ENCODE assay signal across 24 cellular contexts in genomic region chr2:1504311-1504750, GRCh38.
DNase-seq lines count a peak whose midpoint lies in the region; FAIRE-seq and TF ChIP-seq lines count a peak whose summit lies in the region.
"Had no signal": no experiment of that assay in that cellular context is flagged by ENCODE, and none has a peak within 500 bp of the region (broad histone marks: within the 10 kb centered on the region; RNA-seq: fewer than 3 reads in every experiment).

No MANE protein-coding gene starts in this region.

- no peak overlapping the region for H3K23ac ChIP-seq in H1 (ENCODE audit: insufficient read length)
- H3K23ac ChIP-seq in neuronal stem cell (ENCODE audit: low read depth, low read length, poor library complexity): no peak overlapping the region

- H4K8ac ChIP-seq in H1 (ENCODE audit: extremely low read depth, insufficient read depth, low read length) (no peak overlapping the region), neuronal stem cell (ENCODE audit: low read depth, low read length) (no peak overlapping the region)

- H2BK20ac ChIP-seq in H1 (ENCODE audit: low read length): no peak overlapping the region

- H2BK15ac ChIP-seq in H1 (ENCODE audit: low read length) (no peak overlapping the region), neuronal stem cell (ENCODE audit: low read length) (no peak overlapping the region)

- TF ChIP-seq EP300 in H1 (IDR thresholded peaks at IDR 0.05; ENCODE audit: borderline replicate concordance in 1 of 2, low read depth in 2 of 2, low read length in 2 of 2): no peak

- no peak overlapping the region for H2BK120ac ChIP-seq in H1 (replicated peaks; ENCODE audit: low read depth, low read length)
- H2BK120ac ChIP-seq in neuronal stem cell (ENCODE audit: low read depth, low read length): no peak overlapping the region

- FAIRE-seq in H1 (lab: Jason Lieb, UNC): no peak
- FAIRE-seq: G401.6, H54 had no signal

- H3K56ac ChIP-seq in H1 (replicated peaks; ENCODE audit: insufficient read length, low read depth, low read length): no peak overlapping the region

- H3K18ac ChIP-seq in H1 (ENCODE audit: extremely low read depth, low read length): no peak overlapping the region
- no peak overlapping the region for H3K18ac ChIP-seq in neuronal stem cell (ENCODE audit: low read length)

- H2BK12ac ChIP-seq in H1 (ENCODE audit: low read depth, low read length): no peak overlapping the region
- no peak overlapping the region for H2BK12ac ChIP-seq in neuronal stem cell (ENCODE audit: low read length)

- no peaks in the 10 kb centered on the region for H3K27me3 ChIP-seq in H1 (replicated peaks in 1 of 4; ENCODE audit: control insufficient read depth in 3 of 4, extremely low read depth in 1 of 4, insufficient read depth in 3 of 4, low read length in 3 of 4)
- H3K27me3 ChIP-seq in neuronal stem cell (ENCODE audit: control insufficient read depth in 3 of 3, insufficient read depth in 3 of 3, low read depth in 1 of 3, low read length in 3 of 3): no peaks in the 10 kb centered on the region
- no peaks in the 10 kb centered on the region for H3K27me3 ChIP-seq in thyroid gland
- H3K27me3 ChIP-seq: Peyer's patch had no signal

- no peak overlapping the region for H4K5ac ChIP-seq in H1 (ENCODE audit: insufficient read length, low read depth, low read length)

- H3K9me3 ChIP-seq in H1 (ENCODE audit: insufficient read depth in 2 of 2, low read depth in 1 of 2, low read length in 1 of 2): no peaks in the 10 kb centered on the region
- H3K9me3 ChIP-seq in neuronal stem cell (replicated peaks in 1 of 2; ENCODE audit: control insufficient read depth in 2 of 2, insufficient read depth in 1 of 2, low read depth in 1 of 2, low read length in 2 of 2): no peaks in the 10 kb centered on the region
- no peaks in the 10 kb centered on the region for H3K9me3 ChIP-seq in thyroid gland
- H3K9me3 ChIP-seq: Peyer's patch had no signal

- peak; percentile 41 for DNase-seq in activated effector memory CD4-positive, alpha-beta T cell treated with anti-CD3 and anti-CD28 coated beads, Interleukin-2, amount 50 U/mL, for 16 hours
- DNase-seq in activated effector memory CD4-positive, alpha-beta T cell treated with Interleukin-2 at 50 U/mL for 16 hours: no peak
- no peak for DNase-seq in H1 (ENCODE audit: low read depth in 1 of 2, low spot score in 2 of 2)
- DNase-seq in neuronal stem cell (ENCODE audit: low spot score): no peak
- peak; percentile 0 to 7 for DNase-seq in thyroid gland
- no peak for DNase-seq in NCI-H2107 (lab: John Stamatoyannopoulos, UW)
- no peak for DNase-seq in activated CD4-positive, alpha-beta T cell treated with anti-CD3 and anti-CD28 coated beads for 1 hour
- no peak for DNase-seq in activated T-cell treated with anti-CD3 and anti-CD28 coated beads for 4 hours
- DNase-seq: AML-193; CD4-positive, CD25-positive, alpha-beta regulatory T cell; COR-L47; DMS 273 treated with DMSO at 0.1 percent for 48 hours; HFFc6; IMR-90; NCI-H1417 treated with DMSO at 0.1 percent for 48 hours; NCI-H2029; NCI-H2171 treated with DMSO at 0.1 percent for 48 hours; NCI-H446 treated with DMSO at 0.1 percent for 48 hours; NCI-H69; Peyer's patch; Right ventricle myocardium superior had no signal

- H2AFZ ChIP-seq in H1 (ENCODE audit: low read length) (no peak overlapping the region), neuronal stem cell (ENCODE audit: low read length) (no peak overlapping the region)

- H3K27ac ChIP-seq in H1 (ENCODE audit: low read depth, low read length): no peak overlapping the region
- no peak overlapping the region for H3K27ac ChIP-seq in neuronal stem cell (replicated peaks; ENCODE audit: low read length)
- no peak overlapping the region for H3K27ac ChIP-seq in thyroid gland
- H3K27ac ChIP-seq: 22Rv1, Peyer's patch had no signal

- no peaks in the 10 kb centered on the region for H3K79me2 ChIP-seq in H1 (ENCODE audit: control insufficient read depth in 1 of 2, insufficient read depth in 2 of 2, low read length in 2 of 2)

- H3K4me3 ChIP-seq in H1 (ENCODE audit: extremely low read depth in 1 of 4, insufficient read depth in 2 of 4, low read depth in 3 of 4, low read length in 4 of 4) (no peak overlapping the region), neuronal stem cell (ENCODE audit: low read length in 2 of 2) (no peak overlapping the region), thyroid gland (replicated peaks in 1 of 3) (no peak overlapping the region)
- H3K4me3 ChIP-seq: Peyer's patch had no signal

- no peaks in the 10 kb centered on the region for H3K79me1 ChIP-seq in H1 (ENCODE audit: low read depth, low read length)
- peaks cover 1% of the 10 kb centered on the region for H3K79me1 ChIP-seq in neuronal stem cell (ENCODE audit: low read depth, low read length)

- no peak overlapping the region for H2BK5ac ChIP-seq in H1 (ENCODE audit: low read depth, low read length)
- no peak overlapping the region for H2BK5ac ChIP-seq in neuronal stem cell (ENCODE audit: low read length)

- no peaks in the 10 kb centered on the region for H3K36me3 ChIP-seq in H1 (ENCODE audit: control insufficient read depth in 2 of 4, insufficient read depth in 4 of 4, low read length in 3 of 4)
- no peaks in the 10 kb centered on the region for H3K36me3 ChIP-seq in neuronal stem cell (replicated peaks in 1 of 2; ENCODE audit: control insufficient read depth in 2 of 2, insufficient read depth in 2 of 2, low read length in 2 of 2)
- peaks cover 52 to 64% of the 10 kb centered on the region in 2 donors for H3K36me3 ChIP-seq in thyroid gland
- H3K36me3 ChIP-seq: Peyer's patch had no signal

- no peak overlapping the region for H3K4ac ChIP-seq in H1 (replicated peaks; ENCODE audit: insufficient read length, low read depth, low read length)
- no peak overlapping the region for H3K4ac ChIP-seq in neuronal stem cell (ENCODE audit: low read length)

- H3K4me2 ChIP-seq in H1 (ENCODE audit: insufficient read depth in 1 of 2, low read depth in 2 of 2, low read length in 2 of 2) (no peak overlapping the region), neuronal stem cell (ENCODE audit: insufficient read depth, low read length, poor library complexity, severe bottlenecking) (no peak overlapping the region)

- no peak for TF ChIP-seq RAD21 in H1 (IDR thresholded peaks at IDR 0.05 in 1 of 2, conservative IDR thresholded peaks at IDR 0.05 in 1 of 2; ENCODE audit: low read depth in 2 of 2, low read length in 2 of 2)

- H4K91ac ChIP-seq in H1 (replicated peaks; ENCODE audit: insufficient read length, low read length) (no peak overlapping the region), neuronal stem cell (ENCODE audit: low read depth, low read length, poor library complexity) (no peak overlapping the region)

- TF ChIP-seq CTCF in H1 (IDR thresholded peaks at IDR 0.05; ENCODE audit: control extremely low read depth in 1 of 3, insufficient read depth in 1 of 3, low read depth in 1 of 3, low read length in 3 of 3): no peak
- no peak for TF ChIP-seq CTCF in thyroid gland (IDR thresholded peaks at IDR 0.05)

- no peaks in the 10 kb centered on the region for H3K4me1 ChIP-seq in H1 (replicated peaks in 1 of 4; ENCODE audit: control insufficient read depth in 3 of 4, insufficient read depth in 4 of 4, low read length in 3 of 4)
- peaks cover 0 to 2% of the 10 kb centered on the region in 2 donors for H3K4me1 ChIP-seq in neuronal stem cell (ENCODE audit: control insufficient read depth in 2 of 2, insufficient read depth in 1 of 2, low read depth in 1 of 2, low read length in 2 of 2)
- H3K4me1 ChIP-seq in thyroid gland: peaks cover 0 to 20% of the 10 kb centered on the region in 2 donors
- H3K4me1 ChIP-seq: Peyer's patch had no signal

- 87% methylated on average over 9 of the region's 10 CpGs; no CpG with 5 or more reads in 1 of the 2 experiments for WGBS in H1 (ENCODE audit: extremely low coverage in 1 of 2, insufficient coverage in 1 of 2, insufficient read length in 1 of 2, insufficient replicate concordance in 2 of 2, low coverage in 1 of 2, low lambda C conversion rate in 2 of 2, missing lambda C conversion rate in 1 of 2), 2 experiments
- WGBS in neuronal stem cell (ENCODE audit: extremely low coverage in 2 of 2, insufficient read length in 2 of 2, insufficient replicate concordance in 1 of 2), 2 donors: no CpG with 5 or more reads among the region's 10 CpGs
- WGBS in thyroid gland, 2 donors: 90 to 95% methylated on average over 10 of the region's 10 CpGs

- 0 out of 2 replicates have a peak overlapping the region, but pooled peaks have one; percentile 28 for H2AK5ac ChIP-seq in H1 (ENCODE audit: low read depth, low read length)
- H2AK5ac ChIP-seq in neuronal stem cell (ENCODE audit: low read depth, low read length): no peak overlapping the region

- no peak overlapping the region for H3K14ac ChIP-seq in H1 (ENCODE audit: insufficient read length)
- H3K14ac ChIP-seq in neuronal stem cell (ENCODE audit: low read length): no peak overlapping the region

- intact Hi-C loops in thyroid gland (cut with DNase I): no loop called here

- H3K9ac ChIP-seq in H1 (replicated peaks in 1 of 4; ENCODE audit: extremely low read depth in 1 of 4, low read depth in 3 of 4, low read length in 3 of 4): no peak overlapping the region
- H3K9ac ChIP-seq in neuronal stem cell (ENCODE audit: low read depth, low read length, poor library complexity): peak overlapping the region; percentile 5

- no peaks in the 10 kb centered on the region for H3K23me2 ChIP-seq in H1 (ENCODE audit: low read depth, low read length)

- no peaks in the 10 kb centered on the region for H4K20me1 ChIP-seq in H1 (replicated peaks in 1 of 2; ENCODE audit: control insufficient read depth in 1 of 2, insufficient read depth in 2 of 2, low read length in 2 of 2)

- POLR2A ChIA-PET in H1 (lab: Charles Lee; ENCODE audit: partially characterized antibody): no interaction called here

- no peak for TF ChIP-seq POLR2A in H1 (IDR thresholded peaks at IDR 0.05; ENCODE audit: control extremely low read depth in 1 of 2, low read depth in 2 of 2, low read length in 2 of 2)
- no peak for TF ChIP-seq POLR2A in thyroid gland (IDR thresholded peaks at IDR 0.05)

- CTCF ChIA-PET in H1 (lab: Charles Lee; ENCODE audit: partially characterized antibody): interaction anchor here (0.8 to 1.1 kb wide), 3 partner anchors 14 to 313 kb away, joined by 3 read pairs; no protein-coding TSS in a partner anchor

TF ChIP-seq in H1, 55 proteins besides CTCF, POLR2A, EP300 and RAD21 (continues in another document):
- TF ChIP-seq EGR1 (IDR thresholded peaks at IDR 0.05; ENCODE audit: borderline replicate concordance, low read depth, low read length) (no peak), SAP30 (IDR thresholded peaks at IDR 0.05; ENCODE audit: insufficient read depth, insufficient replicate concordance, low read length) (no peak), NANOG (IDR thresholded peaks at IDR 0.05; ENCODE audit: insufficient read depth, low read depth, low read length, poor library complexity, severe bottlenecking) (no peak)

Comparison
In these comparisons a context has a peak if more than half of its experiments do, and no peak if none do; other contexts are left out.
1. DNase-seq: peak in activated effector memory CD4-positive, alpha-beta T cell treated with anti-CD3 and anti-CD28 coated beads, Interleukin-2, amount 50 U/mL, for 16 hours (single experiment) and thyroid gland (2 of 2); none in activated effector memory CD4-positive, alpha-beta T cell treated with Interleukin-2 at 50 U/mL for 16 hours (single experiment), H1 (0 of 2), neuronal stem cell (single experiment), NCI-H2107 (single experiment), activated CD4-positive, alpha-beta T cell treated with anti-CD3 and anti-CD28 coated beads for 1 hour (single experiment) and activated T-cell treated with anti-CD3 and anti-CD28 coated beads for 4 hours (single experiment).